27 cellular contexts compared by ENCODE assay signal in the genomic region with DNA sequence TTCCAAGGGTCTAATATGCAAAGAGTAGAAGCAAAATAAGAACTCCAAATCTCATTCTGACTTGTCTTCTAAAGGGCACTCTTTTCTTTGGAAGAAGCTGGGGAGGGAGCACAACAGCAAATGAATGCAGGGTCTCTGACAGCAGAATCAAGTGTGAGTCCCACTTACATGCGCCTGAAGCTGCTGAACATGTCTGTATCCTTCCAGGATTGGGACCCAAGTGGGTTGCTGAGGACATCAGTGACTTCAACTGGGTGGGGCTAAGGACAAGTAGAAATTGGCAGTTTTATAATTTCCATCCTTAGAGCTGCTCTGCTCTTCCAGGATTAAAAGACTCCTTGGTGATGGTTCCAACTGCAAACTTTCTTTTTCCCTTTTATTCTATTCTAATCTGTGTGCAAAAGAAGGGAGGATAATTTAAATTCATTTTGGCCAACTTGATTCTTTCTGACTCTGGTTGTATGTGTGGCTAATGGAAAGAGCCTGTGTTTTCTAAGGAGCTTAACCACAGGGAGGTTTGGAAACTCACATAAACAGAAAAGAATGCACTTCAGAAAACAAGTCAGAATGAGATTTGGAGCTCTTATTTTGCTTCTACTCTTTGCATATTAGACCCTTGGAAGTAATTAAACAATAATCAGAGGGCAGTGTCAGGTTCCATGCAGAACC. TPM values are rescaled to one million over a fixed set of nuclear protein-coding genes. Genes with fewer than 3 reads are reported as not detected.
DNase-seq lines count a peak whose midpoint lies in the region; ATAC-seq and TF ChIP-seq lines count a peak whose summit lies in the region.
"Had no signal": no experiment of that assay in that cellular context is flagged by ENCODE, and none has a peak within 500 bp of the region (broad histone marks: within the 10 kb centered on the region; RNA-seq: fewer than 3 reads in every experiment).

No MANE protein-coding gene starts in this region.

- no peaks in the 10 kb centered on the region for H3K9me3 ChIP-seq in ascending aorta
- H3K9me3 ChIP-seq: pancreas had no signal

- H3K4me1 ChIP-seq in ascending aorta = peaks cover 3 to 28% of the 10 kb centered on the region in 2 donors
- H3K4me1 ChIP-seq: pancreas had no signal

- H3K36me3 Mint-ChIP-seq in naive thymus-derived CD8-positive, alpha-beta T cell = no peaks in the 10 kb centered on the region
- H3K36me3 Mint-ChIP-seq: activated CD8-positive, alpha-beta memory T cell treated with anti-CD3 and anti-CD28 coated beads, Interleukin-2, amount 10 ng/mL, durations not matched to agents 7 days and 5 days; CD8-positive, alpha-beta memory T cell; natural killer cell had no signal

- no peak overlapping the region for H3K27ac Mint-ChIP-seq in naive thymus-derived CD8-positive, alpha-beta T cell
- H3K27ac Mint-ChIP-seq: activated CD8-positive, alpha-beta memory T cell treated with anti-CD3 and anti-CD28 coated beads, Interleukin-2, amount 10 ng/mL, durations not matched to agents 7 days and 5 days; activated naive CD8-positive, alpha-beta T cell treated with anti-CD3 and anti-CD28 coated beads, Interleukin-2, amount 50 U/mL, for 24 hours; activated T-helper 2 cell treated with anti-CD3 and anti-CD28 coated beads, Interferon-gamma antibody, Interleukin-2, Interleukin-4, amounts not matched to agents 10 μg/mL and 5 μg/mL and 100 μg/mL, durations not matched to agents 14 hours and 24 hours and 36 hours; effector memory CD8-positive, alpha-beta T cell; natural killer cell; stimulated activated naive CD8-positive, alpha-beta T cell treated with anti-CD3 and anti-CD28 coated beads, Interleukin-15, amount 100 ng/mL, for 72 hours had no signal

- H3K27me3 ChIP-seq in ascending aorta = no peaks in the 10 kb centered on the region
- H3K27me3 ChIP-seq: hepatocyte, pancreas had no signal

- POLR2A ChIA-PET in naive thymus-derived CD8-positive, alpha-beta T cell (lab: Charles Lee) = no interaction called here

- no peaks in the 10 kb centered on the region for H3K9me3 Mint-ChIP-seq in naive thymus-derived CD8-positive, alpha-beta T cell
- H3K9me3 Mint-ChIP-seq: activated naive CD8-positive, alpha-beta T cell treated with anti-CD3 and anti-CD28 coated beads, Interleukin-2, amount 50 U/mL, for 24 hours; activated T-helper 2 cell treated with anti-CD3 and anti-CD28 coated beads, Interferon-gamma antibody, Interleukin-2, Interleukin-4, amounts not matched to agents 10 μg/mL and 5 μg/mL and 100 μg/mL, durations not matched to agents 14 hours and 24 hours and 36 hours; CD8-positive, alpha-beta memory T cell; effector memory CD8-positive, alpha-beta T cell; natural killer cell; stimulated activated naive CD8-positive, alpha-beta T cell treated with anti-CD3 and anti-CD28 coated beads, Interleukin-15, amount 100 ng/mL, for 72 hours had no signal

- H3K4me3 ChIP-seq in ascending aorta = no peak overlapping the region
- H3K4me3 ChIP-seq: hepatocyte, K562, pancreas had no signal

- no peak overlapping the region for H3K4me3 Mint-ChIP-seq in naive thymus-derived CD8-positive, alpha-beta T cell
- H3K4me3 Mint-ChIP-seq: activated CD8-positive, alpha-beta memory T cell treated with anti-CD3 and anti-CD28 coated beads, Interleukin-2, amount 10 ng/mL, durations not matched to agents 7 days and 5 days; activated naive CD8-positive, alpha-beta T cell treated with anti-CD3 and anti-CD28 coated beads, Interleukin-2, amount 50 U/mL, for 24 hours; CD8-positive, alpha-beta memory T cell; effector memory CD8-positive, alpha-beta T cell; natural killer cell; stimulated activated naive CD8-positive, alpha-beta T cell treated with anti-CD3 and anti-CD28 coated beads, Interleukin-15, amount 100 ng/mL, for 72 hours had no signal

- peak; percentile 51 for DNase-seq in AG20443 (ENCODE audit: low spot score)
- DNase-seq in ascending aorta (ENCODE audit: low spot score in 2 of 2) = no peak
- DNase-seq in fibroblast of peridontal ligament (ENCODE audit: extremely low read depth) = peak; percentile 76
- DNase-seq in sciatic nerve (ENCODE audit: low spot score) = no peak
- no peak for DNase-seq in naive thymus-derived CD8-positive, alpha-beta T cell
- no peak for DNase-seq in NCI-H146 (lab: John Stamatoyannopoulos, UW)
- DNase-seq in HuH-7 (ENCODE audit: low spot score) = no peak
- DNase-seq: activated CD8-positive, alpha-beta memory T cell treated with anti-CD3 and anti-CD28 coated beads, Interleukin-2, amount 10 ng/mL, durations not matched to agents 7 days and 5 days; activated naive CD8-positive, alpha-beta T cell treated with anti-CD3 and anti-CD28 coated beads, Interleukin-2, amount 50 U/mL, for 24 hours; CD8-positive, alpha-beta memory T cell; DND-41; effector memory CD8-positive, alpha-beta T cell; islet precursor cell; mesendoderm; natural killer cell; NCI-H187; NK-92 treated with Interleukin-12 subunit alpha and Interleukin-12 subunit beta, amount 100 ng/mL, for 24 hours; pancreas; RPMI8226; stimulated activated CD4-positive, alpha-beta T cell treated with anti-CD3 and anti-CD28 coated beads, Interleukin-2, amount 100 ng/mL, for 48 hours; stimulated activated naive CD8-positive, alpha-beta T cell treated with anti-CD3 and anti-CD28 coated beads, Interleukin-15, amount 100 ng/mL, for 72 hours had no signal

- no peaks in the 10 kb centered on the region for H3K4me1 Mint-ChIP-seq in naive thymus-derived CD8-positive, alpha-beta T cell
- H3K4me1 Mint-ChIP-seq: activated CD8-positive, alpha-beta memory T cell treated with anti-CD3 and anti-CD28 coated beads, Interleukin-2, amount 10 ng/mL, durations not matched to agents 7 days and 5 days; activated naive CD8-positive, alpha-beta T cell treated with anti-CD3 and anti-CD28 coated beads, Interleukin-2, amount 50 U/mL, for 24 hours; CD8-positive, alpha-beta memory T cell; natural killer cell; stimulated activated naive CD8-positive, alpha-beta T cell treated with anti-CD3 and anti-CD28 coated beads, Interleukin-15, amount 100 ng/mL, for 72 hours had no signal

- no peaks in the 10 kb centered on the region for H3K36me3 ChIP-seq in ascending aorta
- H3K36me3 ChIP-seq: pancreas had no signal

- peaks cover 0 to 14% (median 7%) of the 10 kb centered on the region in 5 donors for H3K27me3 Mint-ChIP-seq in naive thymus-derived CD8-positive, alpha-beta T cell

- no peak for TF ChIP-seq CTCF in ascending aorta (IDR thresholded peaks at IDR 0.05)

- ATAC-seq in sciatic nerve (peak; percentile 69), GM19455 (IDR thresholded peaks at IDR 0.05; ENCODE audit: unreplicated experiment) (no peak)
- no peak for ATAC-seq in naive thymus-derived CD8-positive, alpha-beta T cell
- ATAC-seq: activated CD8-positive, alpha-beta memory T cell treated with anti-CD3 and anti-CD28 coated beads, Interleukin-2, amount 10 ng/mL, durations not matched to agents 7 days and 5 days; activated naive CD8-positive, alpha-beta T cell treated with anti-CD3 and anti-CD28 coated beads, Interleukin-2, amount 50 U/mL, for 24 hours; effector memory CD8-positive, alpha-beta T cell; K562; natural killer cell; stimulated activated naive CD8-positive, alpha-beta T cell treated with anti-CD3 and anti-CD28 coated beads, Interleukin-15, amount 100 ng/mL, for 72 hours had no signal

- intact Hi-C loops in ascending aorta (cut with DNase I) = no loop called here
- intact Hi-C loops in sciatic nerve (cut with DNase I) = no loop called here

- peak overlapping the region; percentile 47 to 68 for H3K27ac ChIP-seq in ascending aorta
- H3K27ac ChIP-seq: hepatocyte, pancreas had no signal

RNA-seq across cellular contexts. Expression of gene ANTXR1, which starts 20.6 kb away (rescaled TPM):
- total RNA-seq in ascending aorta (90.3 TPM), sciatic nerve (89.9 TPM)
- under 1 TPM; 0.08 to 0.14 TPM for total RNA-seq in naive thymus-derived CD8-positive, alpha-beta T cell
- polyA plus RNA-seq in naive thymus-derived CD8-positive, alpha-beta T cell = under 1 TPM in 1 of 3 donors, not detected in 2; 0.20 TPM
- total RNA-seq: activated T-helper 2 cell treated with anti-CD3 and anti-CD28 coated beads, Interferon-gamma antibody, Interleukin-2, Interleukin-4, amounts not matched to agents 10 μg/mL and 5 μg/mL and 100 μg/mL, durations not matched to agents 14 hours and 24 hours and 36 hours; natural killer cell had no signal
- polyA plus RNA-seq: CD8-positive, alpha-beta memory T cell had no signal

RNA-seq across cellular contexts. Expression of gene GKN1, which starts 59.1 kb away (rescaled TPM):
- total RNA-seq in ascending aorta (1.9 TPM), sciatic nerve (not detected)
- not detected for total RNA-seq in naive thymus-derived CD8-positive, alpha-beta T cell
- not detected for polyA plus RNA-seq in naive thymus-derived CD8-positive, alpha-beta T cell
- total RNA-seq: activated CD8-positive, alpha-beta memory T cell treated with anti-CD3 and anti-CD28 coated beads, Interleukin-2, amount 10 ng/mL, durations not matched to agents 7 days and 5 days; activated T-helper 2 cell treated with anti-CD3 and anti-CD28 coated beads, Interferon-gamma antibody, Interleukin-2, Interleukin-4, amounts not matched to agents 10 μg/mL and 5 μg/mL and 100 μg/mL, durations not matched to agents 14 hours and 24 hours and 36 hours; CD8-positive, alpha-beta memory T cell; K562; natural killer cell; skeletal muscle tissue had no signal
- polyA plus RNA-seq: AG04450; CD8-positive, alpha-beta memory T cell; K562 had no signal

Comparison
In these comparisons a context has a peak if more than half of its experiments do, and no peak if none do; other contexts are left out.
1. DNase-seq: peak in AG20443 (single experiment) and fibroblast of peridontal ligament (single experiment); none in ascending aorta (0 of 2), sciatic nerve (single experiment), naive thymus-derived CD8-positive, alpha-beta T cell (0 of 10), NCI-H146 (single experiment) and HuH-7 (single experiment).
2. RNA of gene ANTXR1, which starts 20.6 kb away (total RNA-seq): 90.3 TPM in ascending aorta (single experiment) and 89.9 TPM in sciatic nerve (single experiment); 0.08 to 0.14 TPM in naive thymus-derived CD8-positive, alpha-beta T cell; every median in the first group is over 10 times any median in the second.